Comparison of ENCODE assay signal across 8 cellular contexts in the genomic region with DNA sequence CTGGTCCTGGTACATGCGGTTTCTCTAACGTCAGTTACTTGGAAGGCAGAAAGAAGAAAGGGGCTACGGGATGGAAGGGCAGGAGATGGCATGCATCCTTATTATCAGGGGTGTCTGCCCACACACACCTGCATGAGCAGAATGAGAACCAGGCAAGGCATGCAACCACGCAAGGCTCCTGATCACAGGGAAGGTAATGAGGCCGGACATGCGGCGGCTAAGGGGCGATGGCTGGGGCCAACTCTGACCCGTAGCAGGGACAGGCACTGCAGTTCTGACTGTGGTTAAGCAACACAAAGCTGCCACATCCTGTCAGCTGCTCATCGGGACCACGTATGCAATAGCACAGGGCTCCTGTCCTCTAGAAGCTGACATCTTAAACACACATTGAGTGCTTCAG.
DNase-seq lines count a peak whose midpoint lies in the region; ATAC-seq and TF ChIP-seq lines count a peak whose summit lies in the region.
"Had no signal": no experiment of that assay in that cellular context is flagged by ENCODE, and none has a peak within 500 bp of the region (broad histone marks: within the 10 kb centered on the region; RNA-seq: fewer than 3 reads in every experiment).

No MANE protein-coding gene starts in this region.

- TF ChIP-seq CTCF in activated CD8-positive, alpha-beta T cell treated with anti-CD3 and anti-CD28 coated beads for 36 hours (IDR thresholded peaks at IDR 0.05) = no peak
- no peak for TF ChIP-seq CTCF in WTC11 (IDR thresholded peaks at IDR 0.05)

- peak overlapping the region; percentile 72 for H4K91ac ChIP-seq in mesenchymal stem cell (ENCODE audit: low read length)

- H3K27ac ChIP-seq in mesenchymal stem cell (ENCODE audit: low read length, poor library complexity, severe bottlenecking) = no peak overlapping the region
- H3K27ac ChIP-seq: SK-N-MC had no signal

- no peak overlapping the region for H2BK120ac ChIP-seq in mesenchymal stem cell (ENCODE audit: low read depth, low read length)

- peaks cover 57% of the 10 kb centered on the region for H3K4me1 Mint-ChIP-seq in activated CD8-positive, alpha-beta T cell treated with anti-CD3 and anti-CD28 coated beads for 36 hours (ENCODE audit: low read depth)
- no peaks in the 10 kb centered on the region for H3K4me1 Mint-ChIP-seq in WTC11

- H4K8ac ChIP-seq in mesenchymal stem cell (ENCODE audit: low read length) = peak overlapping the region; percentile 53

- no peaks in the 10 kb centered on the region for H3K9me3 ChIP-seq in mesenchymal stem cell (ENCODE audit: control insufficient read depth, low read length)

- H3K27me3 ChIP-seq in mesenchymal stem cell (ENCODE audit: control insufficient read depth in 1 of 2, insufficient read depth in 1 of 2, low read length in 2 of 2) = no peaks in the 10 kb centered on the region

- peak overlapping the region; percentile 2 to 35 for H2BK12ac ChIP-seq in mesenchymal stem cell (ENCODE audit: low read length in 2 of 2)

- no peak overlapping the region for H2BK15ac ChIP-seq in mesenchymal stem cell (ENCODE audit: low read depth, poor library complexity, severe bottlenecking)

- H2AFZ ChIP-seq in mesenchymal stem cell (ENCODE audit: low read depth, low read length) = no peak overlapping the region

- no peak overlapping the region for H2AK5ac ChIP-seq in mesenchymal stem cell (ENCODE audit: low read length, severe bottlenecking)

- no peak overlapping the region for H2BK5ac ChIP-seq in mesenchymal stem cell (ENCODE audit: low read depth, low read length, poor library complexity, severe bottlenecking)

- CTCF ChIA-PET in activated CD8-positive, alpha-beta T cell treated with anti-CD3 and anti-CD28 coated beads for 36 hours (lab: Charles Lee) = interaction anchor here (0.7 to 1.9 kb wide), 6 partner anchors 17 to 179 kb away, joined by 3 to 7 read pairs (median 4); no protein-coding TSS in a partner anchor
- CTCF ChIA-PET in WTC11 (lab: Charles Lee) = no interaction called here

- peaks cover 31% of the 10 kb centered on the region in 2 experiments for H3K36me3 ChIP-seq in mesenchymal stem cell (ENCODE audit: control insufficient read depth in 1 of 2, insufficient read depth in 2 of 2, low read depth in 1 of 2, low read length in 2 of 2)

- no peaks in the 10 kb centered on the region for H3K27me3 Mint-ChIP-seq in activated CD8-positive, alpha-beta T cell treated with anti-CD3 and anti-CD28 coated beads for 36 hours
- H3K27me3 Mint-ChIP-seq in WTC11 (ENCODE audit: low read depth) = no peaks in the 10 kb centered on the region; the same call in 1 of the 2 replicates

- no peak overlapping the region for H3K23ac ChIP-seq in mesenchymal stem cell (ENCODE audit: low read length in 2 of 2)

- H3K4me1 ChIP-seq in mesenchymal stem cell (ENCODE audit: control insufficient read depth, insufficient read depth, low read depth, low read length) = peaks cover 7% of the 10 kb centered on the region

- no peak overlapping the region for H3K4me3 ChIP-seq in mesenchymal stem cell (ENCODE audit: insufficient read depth in 1 of 2, low read depth in 1 of 2, low read length in 2 of 2)
- H3K4me3 ChIP-seq: SK-N-MC had no signal

- H3K18ac ChIP-seq in mesenchymal stem cell (ENCODE audit: low read depth in 1 of 2, low read length in 2 of 2) = peak overlapping the region in 1 of 2 experiments; percentile 55

- POLR2A ChIA-PET in activated CD8-positive, alpha-beta T cell treated with anti-CD3 and anti-CD28 coated beads for 36 hours (lab: Charles Lee) = interaction anchor here (0.6 to 2.2 kb wide), 10 partner anchors 8 to 236 kb away, joined by 3 to 7 read pairs (median 4); no protein-coding TSS in a partner anchor
- POLR2A ChIA-PET in WTC11 (lab: Charles Lee) = no interaction called here

- intact Hi-C loops in activated CD8-positive, alpha-beta T cell treated with anti-CD3 and anti-CD28 coated beads for 36 hours (cut with micrococcal nuclease) = no loop called here

- peak overlapping the region; percentile 45 for H3K9ac ChIP-seq in mesenchymal stem cell (ENCODE audit: low read length)

- H3K9me3 Mint-ChIP-seq in activated CD8-positive, alpha-beta T cell treated with anti-CD3 and anti-CD28 coated beads for 36 hours = peaks cover 3% of the 10 kb centered on the region
- H3K9me3 Mint-ChIP-seq in WTC11 = peaks cover 15% of the 10 kb centered on the region

- peaks cover 76% of the 10 kb centered on the region for H3K36me3 Mint-ChIP-seq in activated CD8-positive, alpha-beta T cell treated with anti-CD3 and anti-CD28 coated beads for 36 hours (ENCODE audit: low read depth)
- H3K36me3 Mint-ChIP-seq in WTC11 = peaks cover 20% of the 10 kb centered on the region

- WGBS in mesenchymal stem cell = 89% methylated on average over 9 of the region's 11 CpGs

- H3K4me3 Mint-ChIP-seq in activated CD8-positive, alpha-beta T cell treated with anti-CD3 and anti-CD28 coated beads for 36 hours = peak overlapping the region; percentile 2
- H3K4me3 Mint-ChIP-seq in WTC11 = no peak overlapping the region

- H3K4ac ChIP-seq in mesenchymal stem cell (ENCODE audit: low read depth in 1 of 2, low read length in 2 of 2) = peak overlapping the region in 1 of 2 experiments; percentile 0

- peak overlapping the region; percentile 90 for H3K27ac Mint-ChIP-seq in activated CD8-positive, alpha-beta T cell treated with anti-CD3 and anti-CD28 coated beads for 36 hours
- no peak overlapping the region; the same call in 1 of the 2 replicates for H3K27ac Mint-ChIP-seq in WTC11

- peak; percentile 86 for DNase-seq in activated CD8-positive, alpha-beta T cell treated with anti-CD3 and anti-CD28 coated beads for 36 hours
- DNase-seq in mesenchymal stem cell (peak; percentile 52), nucleus accumbens (lab: John Stamatoyannopoulos, UW) (no peak), WTC11 (ENCODE audit: low spot score) (no peak), ecto neural progenitor cell (ENCODE audit: low spot score) (no peak)

- H3K4me2 ChIP-seq in mesenchymal stem cell (ENCODE audit: low read length, poor library complexity, severe bottlenecking) = no peak overlapping the region

- peaks cover 28% of the 10 kb centered on the region for H3K79me1 ChIP-seq in mesenchymal stem cell (replicated peaks; ENCODE audit: low read length, poor library complexity, severe bottlenecking)

- ATAC-seq in GM19467 (IDR thresholded peaks at IDR 0.05; ENCODE audit: unreplicated experiment) (peak; percentile 82), HG03457 (IDR thresholded peaks at IDR 0.05; ENCODE audit: unreplicated experiment) (peak; percentile 83), WTC11 (no peak)
- ATAC-seq in activated CD8-positive, alpha-beta T cell treated with anti-CD3 and anti-CD28 coated beads for 36 hours = peak; percentile 88

- no peak overlapping the region for H3K14ac ChIP-seq in mesenchymal stem cell (ENCODE audit: low read length in 2 of 2)

TF ChIP-seq in WTC11, 78 proteins besides CTCF, POLR2A, EP300 and RAD21 (continues in another document):
- TF ChIP-seq FOXP1 (CRISPR knock-in tag; IDR thresholded peaks at IDR 0.05; ENCODE audit: borderline replicate concordance) (no peak), GTF2I (CRISPR knock-in tag; conservative IDR thresholded peaks at IDR 0.05) (no peak), ZSCAN18 (CRISPR knock-in tag; IDR thresholded peaks at IDR 0.05) (no peak)
- TF ChIP-seq, protein P1, sequence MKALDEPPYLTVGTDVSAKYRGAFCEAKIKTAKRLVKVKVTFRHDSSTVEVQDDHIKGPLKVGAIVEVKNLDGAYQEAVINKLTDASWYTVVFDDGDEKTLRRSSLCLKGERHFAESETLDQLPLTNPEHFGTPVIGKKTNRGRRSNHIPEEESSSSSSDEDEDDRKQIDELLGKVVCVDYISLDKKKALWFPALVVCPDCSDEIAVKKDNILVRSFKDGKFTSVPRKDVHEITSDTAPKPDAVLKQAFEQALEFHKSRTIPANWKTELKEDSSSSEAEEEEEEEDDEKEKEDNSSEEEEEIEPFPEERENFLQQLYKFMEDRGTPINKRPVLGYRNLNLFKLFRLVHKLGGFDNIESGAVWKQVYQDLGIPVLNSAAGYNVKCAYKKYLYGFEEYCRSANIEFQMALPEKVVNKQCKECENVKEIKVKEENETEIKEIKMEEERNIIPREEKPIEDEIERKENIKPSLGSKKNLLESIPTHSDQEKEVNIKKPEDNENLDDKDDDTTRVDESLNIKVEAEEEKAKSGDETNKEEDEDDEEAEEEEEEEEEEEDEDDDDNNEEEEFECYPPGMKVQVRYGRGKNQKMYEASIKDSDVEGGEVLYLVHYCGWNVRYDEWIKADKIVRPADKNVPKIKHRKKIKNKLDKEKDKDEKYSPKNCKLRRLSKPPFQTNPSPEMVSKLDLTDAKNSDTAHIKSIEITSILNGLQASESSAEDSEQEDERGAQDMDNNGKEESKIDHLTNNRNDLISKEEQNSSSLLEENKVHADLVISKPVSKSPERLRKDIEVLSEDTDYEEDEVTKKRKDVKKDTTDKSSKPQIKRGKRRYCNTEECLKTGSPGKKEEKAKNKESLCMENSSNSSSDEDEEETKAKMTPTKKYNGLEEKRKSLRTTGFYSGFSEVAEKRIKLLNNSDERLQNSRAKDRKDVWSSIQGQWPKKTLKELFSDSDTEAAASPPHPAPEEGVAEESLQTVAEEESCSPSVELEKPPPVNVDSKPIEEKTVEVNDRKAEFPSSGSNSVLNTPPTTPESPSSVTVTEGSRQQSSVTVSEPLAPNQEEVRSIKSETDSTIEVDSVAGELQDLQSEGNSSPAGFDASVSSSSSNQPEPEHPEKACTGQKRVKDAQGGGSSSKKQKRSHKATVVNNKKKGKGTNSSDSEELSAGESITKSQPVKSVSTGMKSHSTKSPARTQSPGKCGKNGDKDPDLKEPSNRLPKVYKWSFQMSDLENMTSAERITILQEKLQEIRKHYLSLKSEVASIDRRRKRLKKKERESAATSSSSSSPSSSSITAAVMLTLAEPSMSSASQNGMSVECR (CRISPR knock-in tag; IDR thresholded peaks at IDR 0.05; ENCODE audit: borderline replicate concordance) = no peak
- TF ChIP-seq, protein P2, sequence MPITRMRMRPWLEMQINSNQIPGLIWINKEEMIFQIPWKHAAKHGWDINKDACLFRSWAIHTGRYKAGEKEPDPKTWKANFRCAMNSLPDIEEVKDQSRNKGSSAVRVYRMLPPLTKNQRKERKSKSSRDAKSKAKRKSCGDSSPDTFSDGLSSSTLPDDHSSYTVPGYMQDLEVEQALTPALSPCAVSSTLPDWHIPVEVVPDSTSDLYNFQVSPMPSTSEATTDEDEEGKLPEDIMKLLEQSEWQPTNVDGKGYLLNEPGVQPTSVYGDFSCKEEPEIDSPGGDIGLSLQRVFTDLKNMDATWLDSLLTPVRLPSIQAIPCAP (CRISPR knock-in tag; IDR thresholded peaks at IDR 0.05) = no peak

Comparison
In these comparisons a context has a peak if more than half of its experiments do, and no peak if none do; other contexts are left out.
1. DNase-seq: peak in activated CD8-positive, alpha-beta T cell treated with anti-CD3 and anti-CD28 coated beads for 36 hours (single experiment) and mesenchymal stem cell (single experiment); none in nucleus accumbens (0 of 56), WTC11 (single experiment) and ecto neural progenitor cell (single experiment).